In the genomic region with DNA sequence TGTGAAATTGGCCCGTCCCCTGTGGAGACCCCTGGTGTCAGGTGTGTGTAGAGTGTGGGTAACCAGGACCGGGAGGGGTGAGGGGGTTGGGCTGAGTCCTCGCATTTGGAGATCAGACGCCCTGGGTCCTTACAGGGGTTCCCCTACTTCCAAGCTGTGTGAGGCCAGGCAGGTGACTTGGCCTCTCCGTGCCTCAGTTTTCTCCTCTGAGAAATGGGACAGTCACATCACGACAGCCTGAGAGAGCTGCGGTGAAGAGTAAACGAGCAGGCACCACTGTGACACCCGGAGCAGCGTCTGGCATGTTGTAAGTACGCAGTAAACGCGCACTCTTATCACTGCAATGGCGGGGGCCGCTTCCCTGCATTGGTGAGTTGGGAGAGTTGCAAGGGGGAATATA, we compare ENCODE assay signal across 25 cellular contexts.
"Had no signal": no experiment of that assay in that cellular context is flagged by ENCODE, and none has a peak within 500 bp of the region (broad histone marks: within the 10 kb centered on the region; RNA-seq: fewer than 3 reads in every experiment).

No MANE protein-coding gene starts in this region.

- H3K36me3 Mint-ChIP-seq: activated CD4-positive, alpha-beta memory T cell treated with anti-CD3 and anti-CD28 coated beads for 36 hours; activated naive CD8-positive, alpha-beta T cell had no signal

- H3K4me2 ChIP-seq: KMS-11, SK-N-SH had no signal

- DNase-seq: activated B cell treated with CpG ODN at 0.5 μM for 24 hours; activated CD4-positive, alpha-beta memory T cell treated with anti-CD3 and anti-CD28 coated beads for 36 hours; activated CD4-positive, alpha-beta T cell treated with anti-CD3 and anti-CD28 coated beads for 1 hour; activated CD4-positive, alpha-beta T cell treated with anti-CD3 and anti-CD28 coated beads, Interleukin-2, amount 10 ng/mL, durations not matched to agents 7 days and 5 days; activated CD8-positive, alpha-beta memory T cell treated with anti-CD3 and anti-CD28 coated beads for 24 hours; activated gamma-delta T cell; activated naive CD4-positive, alpha-beta T cell treated with anti-CD3 and anti-CD28 coated beads for 36 hours; activated T-cell treated with anti-CD3 and anti-CD28 coated beads for 4 hours; activated T-cell treated with anti-CD3 and anti-CD28 coated beads, Interleukin-2, amount 50 U/mL, for 48 hours; cerebellar nuclear complex; MG63; NCI-H1105 treated with DMSO at 0.1 percent for 48 hours; NCI-H1436 treated with DMSO at 0.1 percent for 48 hours; NCI-H187; NCI-H2081; NCI-H510A treated with DMSO at 0.1 percent for 48 hours; Peyer's patch; Right ventricle myocardium superior; SJCRH30; SK-N-SH; SW 1271 had no signal

- H3K4me1 ChIP-seq: Peyer's patch had no signal

- H3K9ac ChIP-seq: KMS-11, SK-N-SH had no signal

- H3K9me3 Mint-ChIP-seq: activated B cell treated with CpG ODN at 0.5 μM for 24 hours; activated CD4-positive, alpha-beta memory T cell treated with anti-CD3 and anti-CD28 coated beads for 36 hours; activated CD4-positive, alpha-beta T cell treated with anti-CD3 and anti-CD28 coated beads, Interleukin-2, amount 10 ng/mL, durations not matched to agents 7 days and 5 days; activated naive CD4-positive, alpha-beta T cell treated with anti-CD3 and anti-CD28 coated beads for 36 hours; activated T-helper 17 cell treated with anti-CD3 and anti-CD28 coated beads, Interleukin-2, amount 50 U/mL, for 72 hours had no signal

- H3K27me3 Mint-ChIP-seq: activated naive CD8-positive, alpha-beta T cell had no signal

- H3K9me3 ChIP-seq: MG63, Peyer's patch, SJCRH30, SK-N-SH had no signal

- H3K4me1 Mint-ChIP-seq: activated CD4-positive, alpha-beta T cell treated with anti-CD3 and anti-CD28 coated beads, Interleukin-2, amount 10 ng/mL, durations not matched to agents 7 days and 5 days; activated T-helper 17 cell treated with anti-CD3 and anti-CD28 coated beads, Interleukin-2, amount 50 U/mL, for 72 hours had no signal

- H3K27ac Mint-ChIP-seq: activated B cell treated with CpG ODN at 0.5 μM for 24 hours; activated CD4-positive, alpha-beta memory T cell treated with anti-CD3 and anti-CD28 coated beads for 36 hours; activated CD4-positive, alpha-beta T cell treated with anti-CD3 and anti-CD28 coated beads, Interleukin-2, amount 10 ng/mL, durations not matched to agents 7 days and 5 days; activated naive CD4-positive, alpha-beta T cell treated with anti-CD3 and anti-CD28 coated beads for 36 hours; activated naive CD8-positive, alpha-beta T cell; activated T-helper 17 cell treated with anti-CD3 and anti-CD28 coated beads, Interleukin-2, amount 50 U/mL, for 72 hours had no signal

- H3K4me3 ChIP-seq: MG63, Peyer's patch, SJCRH30 had no signal

- H3K36me3 ChIP-seq: MG63, Peyer's patch, SJCRH30 had no signal

- ATAC-seq: activated T-helper 17 cell treated with anti-CD3 and anti-CD28 coated beads, Interleukin-2, amount 50 U/mL, for 72 hours had no signal

- H3K9me2 ChIP-seq: SK-N-SH had no signal

- H3K27me3 ChIP-seq: MG63, Peyer's patch, SJCRH30 had no signal

- H3K4me3 Mint-ChIP-seq: activated B cell treated with CpG ODN at 0.5 μM for 24 hours; activated CD4-positive, alpha-beta memory T cell treated with anti-CD3 and anti-CD28 coated beads for 36 hours; activated CD4-positive, alpha-beta T cell treated with anti-CD3 and anti-CD28 coated beads, Interleukin-2, amount 10 ng/mL, durations not matched to agents 7 days and 5 days; activated naive CD4-positive, alpha-beta T cell treated with anti-CD3 and anti-CD28 coated beads for 36 hours; activated naive CD8-positive, alpha-beta T cell; activated T-helper 17 cell treated with anti-CD3 and anti-CD28 coated beads, Interleukin-2, amount 50 U/mL, for 72 hours had no signal

- H3K27ac ChIP-seq: KMS-11, Peyer's patch, RWPE1, SJCRH30 had no signal
